Comparison of ENCODE assay signal across 20 cellular contexts in genomic region chr17:42509916-42510315, GRCh38.
"Had no signal": no experiment of that assay in that cellular context is flagged by ENCODE, and none has a peak within 500 bp of the region (broad histone marks: within the 10 kb centered on the region; RNA-seq: fewer than 3 reads in every experiment).

No MANE protein-coding gene starts in this region.

- H3K27me3 Mint-ChIP-seq: dendritic cell treated with granulocyte-macrophage colony-stimulating factor and Interleukin-4, amounts not matched to agents 40 ng/mL and 50 ng/mL, for 4 days; naive thymus-derived CD4-positive, alpha-beta T cell; stimulated activated naive B cell treated with anti-CD40 and anti-IgM and Interleukin-4, amounts not matched to agents 10 μg/mL and 1 μg/mL and 100 μg/mL, for 72 hours; T-cell had no signal

- H3K4me3 Mint-ChIP-seq: dendritic cell treated with granulocyte-macrophage colony-stimulating factor and Interleukin-4, amounts not matched to agents 40 ng/mL and 50 ng/mL, for 4 days; immature natural killer cell; naive thymus-derived CD4-positive, alpha-beta T cell; T-cell had no signal

- DNase-seq: activated CD4-positive, alpha-beta T cell treated with anti-CD3 and anti-CD28 coated beads for 1 hour; activated CD8-positive, alpha-beta memory T cell treated with anti-CD3 and anti-CD28 coated beads for 24 hours; activated CD8-positive, alpha-beta memory T cell treated with anti-CD3 and anti-CD28 coated beads, Interleukin-2, amount 50 U/mL, for 48 hours; activated effector memory CD4-positive, alpha-beta T cell treated with anti-CD3 and anti-CD28 coated beads, Interleukin-2, amount 50 U/mL, for 16 hours; activated naive CD4-positive, alpha-beta T cell treated with anti-CD3 and anti-CD28 coated beads, Interleukin-2, amount 50 U/mL, for 16 hours; activated T-cell treated with anti-CD3 and anti-CD28 coated beads, Interleukin-2, amount 50 U/mL, for 48 hours; effector CD8-positive, alpha-beta T cell; heart right ventricle; immature natural killer cell; mesendoderm; naive thymus-derived CD4-positive, alpha-beta T cell; ovary; stimulated activated CD4-positive, alpha-beta T cell treated with anti-CD3 and anti-CD28 coated beads, Interleukin-4, amount 100 ng/mL, for 4 hours; stimulated activated naive B cell treated with anti-CD40 and anti-IgM and Interleukin-4, amounts not matched to agents 10 μg/mL and 1 μg/mL and 100 μg/mL, for 72 hours; T-cell; tibial artery had no signal

- H3K9me3 Mint-ChIP-seq: dendritic cell treated with granulocyte-macrophage colony-stimulating factor and Interleukin-4, amounts not matched to agents 40 ng/mL and 50 ng/mL, for 4 days; naive thymus-derived CD4-positive, alpha-beta T cell; stimulated activated naive B cell treated with anti-CD40 and anti-IgM and Interleukin-4, amounts not matched to agents 10 μg/mL and 1 μg/mL and 100 μg/mL, for 72 hours; T-cell had no signal

- ATAC-seq: heart right ventricle; naive thymus-derived CD4-positive, alpha-beta T cell; sciatic nerve; T-cell had no signal

- H3K27ac Mint-ChIP-seq: dendritic cell treated with granulocyte-macrophage colony-stimulating factor and Interleukin-4, amounts not matched to agents 40 ng/mL and 50 ng/mL, for 4 days; stimulated activated naive B cell treated with anti-CD40 and anti-IgM and Interleukin-4, amounts not matched to agents 10 μg/mL and 1 μg/mL and 100 μg/mL, for 72 hours; T-cell had no signal

- H3K27ac ChIP-seq: esophagus muscularis mucosa, heart right ventricle, ovary had no signal

- FAIRE-seq: endothelial cell of umbilical vein had no signal

- H3K4me1 Mint-ChIP-seq: immature natural killer cell had no signal

- H3K4me3 ChIP-seq: esophagus muscularis mucosa, heart right ventricle, ovary, tibial artery had no signal
